Comparison of ENCODE assay signal across 8 cellular contexts in the genomic region with DNA sequence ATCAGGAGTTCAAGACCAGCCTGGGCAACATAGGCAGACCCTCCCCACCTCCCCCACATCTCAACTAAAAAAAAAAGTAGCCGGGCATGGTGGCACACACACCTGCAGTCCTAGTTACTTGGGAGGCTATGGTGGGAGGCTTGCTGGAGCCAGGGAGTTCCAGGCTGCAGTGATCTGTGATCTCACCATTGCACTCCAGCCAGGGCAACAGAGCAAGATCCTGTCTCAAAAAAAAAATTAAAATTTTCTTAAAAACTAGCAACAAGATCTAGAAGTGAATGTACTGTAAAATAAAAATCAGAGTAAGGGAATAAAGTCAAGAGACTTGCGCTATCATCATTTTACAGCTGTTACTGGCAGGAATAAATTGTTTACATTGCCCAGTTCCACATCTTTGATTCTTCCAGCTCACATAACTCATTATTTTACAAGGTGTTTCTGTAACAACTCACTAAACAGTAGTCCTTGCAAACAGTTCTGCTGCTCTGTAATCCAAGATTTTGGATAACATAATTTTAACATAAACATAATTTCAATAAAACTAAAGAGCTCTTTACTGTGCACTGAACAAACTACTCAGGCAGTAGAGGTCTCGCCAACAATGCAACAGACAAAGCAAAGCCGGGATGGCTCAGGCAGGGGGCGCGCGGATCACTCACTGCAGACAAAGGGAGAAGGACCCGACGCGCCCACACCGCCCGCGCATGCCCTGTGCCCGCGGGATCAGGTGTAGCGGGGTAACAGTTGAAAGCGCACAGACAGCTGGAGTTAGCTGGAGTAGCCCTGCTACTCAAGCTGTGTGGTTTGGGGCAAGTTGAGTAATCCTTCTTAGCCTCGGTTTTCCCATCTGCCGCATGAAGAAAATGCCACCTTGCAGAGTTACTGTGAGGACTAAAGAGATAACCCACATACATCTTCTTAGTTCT.
DNase-seq lines count a peak whose midpoint lies in the region; ATAC-seq and FAIRE-seq lines count a peak whose summit lies in the region.

No MANE protein-coding gene starts in this region.

- no peak overlapping the region for H3K14ac ChIP-seq in mesenchymal stem cell (ENCODE audit: low read length in 2 of 2)

- H4K91ac ChIP-seq in mesenchymal stem cell (ENCODE audit: low read length), result no peak overlapping the region

- H2BK5ac ChIP-seq in mesenchymal stem cell (ENCODE audit: low read depth, low read length, poor library complexity, severe bottlenecking), result no peak overlapping the region

- no peak overlapping the region for H3K23ac ChIP-seq in mesenchymal stem cell (ENCODE audit: low read length in 2 of 2)

- 17% methylated on average over 19 of the region's 19 CpGs for WGBS in mesenchymal stem cell

- H2BK120ac ChIP-seq in mesenchymal stem cell (ENCODE audit: low read depth, low read length), result no peak overlapping the region

- H3K79me1 ChIP-seq in mesenchymal stem cell (replicated peaks; ENCODE audit: low read length, poor library complexity, severe bottlenecking), result no peaks in the 10 kb centered on the region

- H3K4me2 ChIP-seq in mesenchymal stem cell (ENCODE audit: low read length, poor library complexity, severe bottlenecking), result no peak overlapping the region

- H3K4me3 ChIP-seq in mesenchymal stem cell (ENCODE audit: insufficient read depth in 1 of 2, low read depth in 1 of 2, low read length in 2 of 2), result no peak overlapping the region

- peak; percentile 94 for FAIRE-seq in GM19239 (lab: Jason Lieb, UNC)

- H3K4me1 ChIP-seq in mesenchymal stem cell (ENCODE audit: control insufficient read depth, insufficient read depth, low read depth, low read length), result peaks cover 3% of the 10 kb centered on the region

- no peak overlapping the region for H2BK15ac ChIP-seq in mesenchymal stem cell (ENCODE audit: low read depth, poor library complexity, severe bottlenecking)

- peak; percentile 98 for ATAC-seq in HG03432 (IDR thresholded peaks at IDR 0.05; ENCODE audit: unreplicated experiment)

- H3K27ac ChIP-seq in mesenchymal stem cell (ENCODE audit: low read length, poor library complexity, severe bottlenecking), result no peak overlapping the region

- H3K9ac ChIP-seq in mesenchymal stem cell (ENCODE audit: low read length), result no peak overlapping the region

- no peak overlapping the region for H4K8ac ChIP-seq in mesenchymal stem cell (ENCODE audit: low read length)

- DNase-seq in Ammon's horn (ENCODE audit: low spot score) (peak; percentile 82), GM19239 (ENCODE audit: insufficient read length, low spot score) (peak; percentile 57), NCI-H345 treated with DMSO at 0.1 percent for 48 hours (lab: John Stamatoyannopoulos, UW; ENCODE audit: unreplicated experiment) (peak; percentile 79), cerebellum (ENCODE audit: low spot score) (peak; percentile 64), mesenchymal stem cell (peak; percentile 30)
- peak; percentile 66 to 73 for DNase-seq in activated CD4-positive, alpha-beta T cell treated with anti-CD3 and anti-CD28 coated beads for 24 hours (ENCODE audit: low read depth in 2 of 2)
- DNase-seq in stimulated activated CD8-positive, alpha-beta memory T cell treated with anti-CD3 and anti-CD28 coated beads, Interleukin-4, amount 100 ng/mL, for 1 hour (ENCODE audit: low read depth in 2 of 2, low spot score in 1 of 2), result peak; percentile 52 to 68

- H2AFZ ChIP-seq in mesenchymal stem cell (ENCODE audit: low read depth, low read length), result no peak overlapping the region

- H2BK12ac ChIP-seq in mesenchymal stem cell (ENCODE audit: low read length in 2 of 2), result no peak overlapping the region

- no peak overlapping the region for H3K4ac ChIP-seq in mesenchymal stem cell (ENCODE audit: low read depth in 1 of 2, low read length in 2 of 2)

- H2AK5ac ChIP-seq in mesenchymal stem cell (ENCODE audit: low read length, severe bottlenecking), result no peak overlapping the region

- no peaks in the 10 kb centered on the region for H3K36me3 ChIP-seq in mesenchymal stem cell (ENCODE audit: control insufficient read depth in 1 of 2, insufficient read depth in 2 of 2, low read depth in 1 of 2, low read length in 2 of 2)

- H3K9me3 ChIP-seq in mesenchymal stem cell (ENCODE audit: control insufficient read depth, low read length), result no peaks in the 10 kb centered on the region

- H3K18ac ChIP-seq in mesenchymal stem cell (ENCODE audit: low read depth in 1 of 2, low read length in 2 of 2), result no peak overlapping the region

- peaks cover 44 to 63% of the 10 kb centered on the region in 2 experiments for H3K27me3 ChIP-seq in mesenchymal stem cell (ENCODE audit: control insufficient read depth in 1 of 2, insufficient read depth in 1 of 2, low read length in 2 of 2)

Comparison
In these comparisons a context has a peak if more than half of its experiments do, and no peak if none do; other contexts are left out.
1. DNase-seq: peak in every context shown above with its lines; median percentile 82 in Ammon's horn; 79 in NCI-H345 treated with DMSO at 0.1 percent for 48 hours; 70 in activated CD4-positive, alpha-beta T cell treated with anti-CD3 and anti-CD28 coated beads for 24 hours; 64 in cerebellum; 60 in stimulated activated CD8-positive, alpha-beta memory T cell treated with anti-CD3 and anti-CD28 coated beads, Interleukin-4, amount 100 ng/mL, for 1 hour; 57 in GM19239; 30 in mesenchymal stem cell.